ENCODE assay signal across 1 cellular context in the genomic region with DNA sequence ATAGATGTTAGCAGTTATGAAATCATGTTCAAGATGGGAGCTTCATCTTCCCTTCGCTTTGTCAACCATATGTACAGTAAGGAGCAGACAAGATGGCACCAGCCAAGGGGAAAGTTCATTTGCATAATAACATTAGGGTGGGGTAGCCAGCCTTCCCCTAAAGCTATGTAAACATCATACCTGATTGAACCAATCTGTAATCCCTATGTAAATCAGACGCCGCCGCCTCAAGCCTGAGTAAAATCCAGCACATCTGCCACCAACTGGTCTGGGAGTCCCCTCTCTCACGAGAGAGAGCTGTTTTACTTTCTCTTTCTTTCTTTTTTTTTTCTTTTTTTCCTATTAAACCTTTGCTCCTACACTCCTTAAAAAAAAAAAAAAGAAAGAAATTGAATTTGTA.
TF ChIP-seq lines count a peak whose summit lies in the region.

No MANE protein-coding gene starts in this region.

TF ChIP-seq in WTC11, 78 proteins besides CTCF, POLR2A, EP300 and RAD21 (continued from another document):
- TF ChIP-seq, protein P1, sequence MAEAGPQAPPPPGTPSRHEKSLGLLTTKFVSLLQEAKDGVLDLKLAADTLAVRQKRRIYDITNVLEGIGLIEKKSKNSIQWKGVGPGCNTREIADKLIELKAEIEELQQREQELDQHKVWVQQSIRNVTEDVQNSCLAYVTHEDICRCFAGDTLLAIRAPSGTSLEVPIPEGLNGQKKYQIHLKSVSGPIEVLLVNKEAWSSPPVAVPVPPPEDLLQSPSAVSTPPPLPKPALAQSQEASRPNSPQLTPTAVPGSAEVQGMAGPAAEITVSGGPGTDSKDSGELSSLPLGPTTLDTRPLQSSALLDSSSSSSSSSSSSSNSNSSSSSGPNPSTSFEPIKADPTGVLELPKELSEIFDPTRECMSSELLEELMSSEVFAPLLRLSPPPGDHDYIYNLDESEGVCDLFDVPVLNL (CRISPR knock-in tag; IDR thresholded peaks at IDR 0.05; ENCODE audit: borderline replicate concordance, low read depth) = no peak
- no peak for TF ChIP-seq CREM (CRISPR knock-in tag; IDR thresholded peaks at IDR 0.05)
- TF ChIP-seq SOX15 (CRISPR knock-in tag; IDR thresholded peaks at IDR 0.05) = no peak
- TF ChIP-seq, protein P2, sequence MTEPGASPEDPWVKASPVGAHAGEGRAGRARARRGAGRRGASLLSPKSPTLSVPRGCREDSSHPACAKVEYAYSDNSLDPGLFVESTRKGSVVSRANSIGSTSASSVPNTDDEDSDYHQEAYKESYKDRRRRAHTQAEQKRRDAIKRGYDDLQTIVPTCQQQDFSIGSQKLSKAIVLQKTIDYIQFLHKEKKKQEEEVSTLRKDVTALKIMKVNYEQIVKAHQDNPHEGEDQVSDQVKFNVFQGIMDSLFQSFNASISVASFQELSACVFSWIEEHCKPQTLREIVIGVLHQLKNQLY (CRISPR knock-in tag; IDR thresholded peaks at IDR 0.05) = no peak
